Comparison of ENCODE assay signal across 13 cellular contexts in genomic region chr7:125255793-125256192, GRCh38.
"Had no signal": no experiment of that assay in that cellular context is flagged by ENCODE, and none has a peak within 500 bp of the region (broad histone marks: within the 10 kb centered on the region; RNA-seq: fewer than 3 reads in every experiment).

No MANE protein-coding gene starts in this region.

- ATAC-seq: activated CD8-positive, alpha-beta T cell treated with anti-CD3 and anti-CD28 coated beads, Interleukin-2, amount 10 ng/mL, durations not matched to agents 7 days and 5 days; activated naive CD8-positive, alpha-beta T cell treated with anti-CD3 and anti-CD28 coated beads, Interleukin-2, amount 50 U/mL, for 24 hours; heart right ventricle; naive thymus-derived CD8-positive, alpha-beta T cell; right cardiac atrium had no signal

- H3K9me3 ChIP-seq: ascending aorta, heart right ventricle, neutrophil, tibial nerve had no signal

- H3K4me2 ChIP-seq: smooth muscle cell had no signal

- H3K27ac ChIP-seq: ascending aorta, heart right ventricle, neutrophil, tibial nerve had no signal

- H3K4me1 Mint-ChIP-seq: activated naive CD8-positive, alpha-beta T cell treated with anti-CD3 and anti-CD28 coated beads, Interleukin-2, amount 50 U/mL, for 24 hours; naive thymus-derived CD8-positive, alpha-beta T cell had no signal

- DNase-seq: activated CD4-positive, alpha-beta T cell treated with anti-CD3 and anti-CD28 coated beads for 48 hours; activated CD8-positive, alpha-beta memory T cell treated with anti-CD3 and anti-CD28 coated beads, Interleukin-2, amount 50 U/mL, for 48 hours; activated CD8-positive, alpha-beta T cell treated with anti-CD3 and anti-CD28 coated beads, Interleukin-2, amount 10 ng/mL, durations not matched to agents 7 days and 5 days; activated naive CD4-positive, alpha-beta T cell treated with Interleukin-2 at 50 U/mL for 16 hours; activated naive CD8-positive, alpha-beta T cell treated with anti-CD3 and anti-CD28 coated beads, Interleukin-2, amount 50 U/mL, for 24 hours; heart right ventricle; naive thymus-derived CD8-positive, alpha-beta T cell; right cardiac atrium had no signal

- H3K4me3 Mint-ChIP-seq: activated CD8-positive, alpha-beta T cell treated with anti-CD3 and anti-CD28 coated beads, Interleukin-2, amount 10 ng/mL, durations not matched to agents 7 days and 5 days; activated naive CD8-positive, alpha-beta T cell treated with anti-CD3 and anti-CD28 coated beads, Interleukin-2, amount 50 U/mL, for 24 hours; naive thymus-derived CD8-positive, alpha-beta T cell had no signal

- H3K27ac Mint-ChIP-seq: activated CD8-positive, alpha-beta T cell treated with anti-CD3 and anti-CD28 coated beads, Interleukin-2, amount 10 ng/mL, durations not matched to agents 7 days and 5 days; activated naive CD8-positive, alpha-beta T cell treated with anti-CD3 and anti-CD28 coated beads, Interleukin-2, amount 50 U/mL, for 24 hours; naive thymus-derived CD8-positive, alpha-beta T cell had no signal

- H3K36me3 Mint-ChIP-seq: naive thymus-derived CD8-positive, alpha-beta T cell had no signal

- H3K27me3 ChIP-seq: ascending aorta, heart right ventricle, neutrophil, tibial nerve had no signal

- H3K4me1 ChIP-seq: ascending aorta, heart right ventricle, tibial nerve had no signal

- H3K4me3 ChIP-seq: ascending aorta, heart right ventricle, lung, smooth muscle cell, tibial nerve had no signal

- H3K27me3 Mint-ChIP-seq: activated naive CD8-positive, alpha-beta T cell treated with anti-CD3 and anti-CD28 coated beads, Interleukin-2, amount 50 U/mL, for 24 hours; naive thymus-derived CD8-positive, alpha-beta T cell had no signal

- H3K36me3 ChIP-seq: ascending aorta, heart right ventricle, neutrophil, tibial nerve had no signal
